32 cellular contexts compared by ENCODE assay signal in genomic region chr19:35388277-35389054, GRCh38. TPM values are rescaled to one million over a fixed set of nuclear protein-coding genes. Genes with fewer than 3 reads are reported as not detected.
DNase-seq lines count a peak whose midpoint lies in the region; ATAC-seq and TF ChIP-seq lines count a peak whose summit lies in the region.
"Had no signal": no experiment of that assay in that cellular context is flagged by ENCODE, and none has a peak within 500 bp of the region (broad histone marks: within the 10 kb centered on the region; RNA-seq: fewer than 3 reads in every experiment).

No MANE protein-coding gene starts in this region.

- no peaks in the 10 kb centered on the region for H3K27me3 ChIP-seq in vagina
- H3K27me3 ChIP-seq: right atrium auricular region had no signal

- H3K36me3 ChIP-seq in vagina, result no peaks in the 10 kb centered on the region
- H3K36me3 ChIP-seq: gastroesophageal sphincter, right atrium auricular region had no signal

- peaks cover 5% of the 10 kb centered on the region for H3K36me3 Mint-ChIP-seq in activated naive CD8-positive, alpha-beta T cell treated with anti-CD3 and anti-CD28 coated beads, Interleukin-2, amount 10 ng/mL, durations not matched to agents 7 days and 5 days
- H3K36me3 Mint-ChIP-seq in activated naive CD8-positive, alpha-beta T cell treated with anti-CD3 and anti-CD28 coated beads, Interleukin-2, amount 50 U/mL, for 24 hours (ENCODE audit: low read depth), result peaks cover 8% of the 10 kb centered on the region
- peaks cover 8% of the 10 kb centered on the region for H3K36me3 Mint-ChIP-seq in natural killer cell
- H3K36me3 Mint-ChIP-seq: brain had no signal

- H3K4me3 ChIP-seq in vagina, result no peak overlapping the region
- H3K4me3 ChIP-seq: dorsolateral prefrontal cortex, gastroesophageal sphincter, lung, right atrium auricular region had no signal

- no peak overlapping the region for H3K4me3 Mint-ChIP-seq in activated naive CD8-positive, alpha-beta T cell treated with anti-CD3 and anti-CD28 coated beads, Interleukin-2, amount 10 ng/mL, durations not matched to agents 7 days and 5 days
- no peak overlapping the region for H3K4me3 Mint-ChIP-seq in activated naive CD8-positive, alpha-beta T cell treated with anti-CD3 and anti-CD28 coated beads, Interleukin-2, amount 50 U/mL, for 24 hours
- H3K4me3 Mint-ChIP-seq in natural killer cell, result no peak overlapping the region
- H3K4me3 Mint-ChIP-seq: activated CD8-positive, alpha-beta T cell treated with anti-CD3 and anti-CD28 coated beads for 36 hours; activated naive CD4-positive, alpha-beta T cell treated with anti-CD3 and anti-CD28 coated beads, Interleukin-2, amount 10 ng/mL, durations not matched to agents 7 days and 5 days; activated T-helper 17 cell treated with anti-CD3 and anti-CD28 coated beads, Interleukin-2, amount 50 U/mL, for 72 hours; brain; CD14-positive monocyte; natural killer cell treated with Interleukin-12 subunit alpha and Interleukin-12 subunit beta and Interleukin-15 and Interleukin-18, amount 100 ng/mL, for 72 hours had no signal

- no peaks in the 10 kb centered on the region for H3K4me1 Mint-ChIP-seq in activated naive CD8-positive, alpha-beta T cell treated with anti-CD3 and anti-CD28 coated beads, Interleukin-2, amount 10 ng/mL, durations not matched to agents 7 days and 5 days
- peaks cover 6% of the 10 kb centered on the region for H3K4me1 Mint-ChIP-seq in activated naive CD8-positive, alpha-beta T cell treated with anti-CD3 and anti-CD28 coated beads, Interleukin-2, amount 50 U/mL, for 24 hours
- peaks cover 0 to 13% of the 10 kb centered on the region in 2 donors for H3K4me1 Mint-ChIP-seq in natural killer cell
- H3K4me1 Mint-ChIP-seq: activated naive CD4-positive, alpha-beta T cell treated with anti-CD3 and anti-CD28 coated beads, Interleukin-2, amount 10 ng/mL, durations not matched to agents 7 days and 5 days; activated T-helper 17 cell treated with anti-CD3 and anti-CD28 coated beads, Interleukin-2, amount 50 U/mL, for 72 hours; brain had no signal

- H3K4me1 ChIP-seq in vagina, result peaks cover 6% of the 10 kb centered on the region
- H3K4me1 ChIP-seq: gastroesophageal sphincter, right atrium auricular region had no signal

- no peak for DNase-seq in activated naive CD8-positive, alpha-beta T cell treated with anti-CD3 and anti-CD28 coated beads, Interleukin-2, amount 10 ng/mL, durations not matched to agents 7 days and 5 days
- DNase-seq in activated naive CD8-positive, alpha-beta T cell treated with anti-CD3 and anti-CD28 coated beads, Interleukin-2, amount 50 U/mL, for 24 hours, result no peak
- DNase-seq in erythroblast (lab: John Stamatoyannopoulos, UW), result peak; percentile 64 to 73
- DNase-seq in vagina (ENCODE audit: extremely low spot score in 2 of 2), result peak; percentile 13 to 52
- no peak for DNase-seq in natural killer cell
- DNase-seq in DMS53 treated with DMSO at 0.1 percent for 48 hours (lab: John Stamatoyannopoulos, UW; ENCODE audit: unreplicated experiment), result no peak
- DNase-seq: activated CD4-positive, alpha-beta T cell treated with anti-CD3 and anti-CD28 coated beads for 1 hour; activated CD8-positive, alpha-beta T cell treated with anti-CD3 and anti-CD28 coated beads for 36 hours; activated naive CD4-positive, alpha-beta T cell treated with anti-CD3 and anti-CD28 coated beads, Interleukin-2, amount 10 ng/mL, durations not matched to agents 7 days and 5 days; amniotic stem cell; DND-41; dorsolateral prefrontal cortex; HCEC 1CT; hippocampal formation; NCI-H146; NCI-H748 treated with DMSO at 0.1 percent for 48 hours; SHP77 treated with DMSO at 0.1 percent for 48 hours; stimulated activated CD4-positive, alpha-beta T cell treated with anti-CD3 and anti-CD28 coated beads, Interleukin-1b, Interleukin-23, amount 100 ng/mL, for 48 hours; stimulated activated naive CD4-positive, alpha-beta T cell treated with Interleukin-2 at 50 U/mL for 16 hours had no signal

- no peak for TF ChIP-seq CTCF in vagina (IDR thresholded peaks at IDR 0.05)
- no peak for TF ChIP-seq CTCF in natural killer cell (IDR thresholded peaks at IDR 0.05)

- H3K27ac ChIP-seq in vagina, result no peak overlapping the region
- H3K27ac ChIP-seq: gastroesophageal sphincter, right atrium auricular region had no signal

- no peaks in the 10 kb centered on the region for H3K9me3 ChIP-seq in vagina
- H3K9me3 ChIP-seq: gastroesophageal sphincter had no signal

- peaks cover 9% of the 10 kb centered on the region for H3K27me3 Mint-ChIP-seq in activated naive CD8-positive, alpha-beta T cell treated with anti-CD3 and anti-CD28 coated beads, Interleukin-2, amount 10 ng/mL, durations not matched to agents 7 days and 5 days
- peaks cover 2% of the 10 kb centered on the region for H3K27me3 Mint-ChIP-seq in activated naive CD8-positive, alpha-beta T cell treated with anti-CD3 and anti-CD28 coated beads, Interleukin-2, amount 50 U/mL, for 24 hours
- H3K27me3 Mint-ChIP-seq in natural killer cell (ENCODE audit: low read depth in 2 of 2), result peaks cover 0 to 8% of the 10 kb centered on the region in 2 donors
- H3K27me3 Mint-ChIP-seq: activated CD8-positive, alpha-beta T cell treated with anti-CD3 and anti-CD28 coated beads for 36 hours had no signal

- peaks cover 4% of the 10 kb centered on the region for H3K9me3 Mint-ChIP-seq in activated naive CD8-positive, alpha-beta T cell treated with anti-CD3 and anti-CD28 coated beads, Interleukin-2, amount 10 ng/mL, durations not matched to agents 7 days and 5 days
- H3K9me3 Mint-ChIP-seq in activated naive CD8-positive, alpha-beta T cell treated with anti-CD3 and anti-CD28 coated beads, Interleukin-2, amount 50 U/mL, for 24 hours, result peaks cover 12% of the 10 kb centered on the region
- peaks cover 3% of the 10 kb centered on the region in 2 donors for H3K9me3 Mint-ChIP-seq in natural killer cell

- intact Hi-C loops in vagina (cut with DNase I), result no loop called here
- intact Hi-C loops in natural killer cell (cut with micrococcal nuclease), result no loop called here

- no peak for ATAC-seq in activated naive CD8-positive, alpha-beta T cell treated with anti-CD3 and anti-CD28 coated beads, Interleukin-2, amount 10 ng/mL, durations not matched to agents 7 days and 5 days (ENCODE audit: low read depth)
- ATAC-seq in activated naive CD8-positive, alpha-beta T cell treated with anti-CD3 and anti-CD28 coated beads, Interleukin-2, amount 50 U/mL, for 24 hours, result no peak
- ATAC-seq in natural killer cell, result no peak
- ATAC-seq: activated CD8-positive, alpha-beta T cell treated with anti-CD3 and anti-CD28 coated beads for 36 hours; activated T-helper 17 cell treated with anti-CD3 and anti-CD28 coated beads, Interleukin-2, amount 50 U/mL, for 72 hours; gastroesophageal sphincter; natural killer cell treated with Interleukin-12 subunit alpha and Interleukin-12 subunit beta and Interleukin-15 and Interleukin-18, amount 100 ng/mL, for 72 hours had no signal

- H3K27ac Mint-ChIP-seq in activated naive CD8-positive, alpha-beta T cell treated with anti-CD3 and anti-CD28 coated beads, Interleukin-2, amount 10 ng/mL, durations not matched to agents 7 days and 5 days, result peak overlapping the region; percentile 15
- H3K27ac Mint-ChIP-seq in activated naive CD8-positive, alpha-beta T cell treated with anti-CD3 and anti-CD28 coated beads, Interleukin-2, amount 50 U/mL, for 24 hours, result no peak overlapping the region
- no peak overlapping the region for H3K27ac Mint-ChIP-seq in natural killer cell
- H3K27ac Mint-ChIP-seq: activated CD8-positive, alpha-beta T cell treated with anti-CD3 and anti-CD28 coated beads for 36 hours; activated naive CD4-positive, alpha-beta T cell treated with anti-CD3 and anti-CD28 coated beads, Interleukin-2, amount 10 ng/mL, durations not matched to agents 7 days and 5 days; activated T-helper 17 cell treated with anti-CD3 and anti-CD28 coated beads, Interleukin-2, amount 50 U/mL, for 72 hours; brain; CD14-positive monocyte; natural killer cell treated with Interleukin-12 subunit alpha and Interleukin-12 subunit beta and Interleukin-15 and Interleukin-18, amount 100 ng/mL, for 72 hours had no signal

- POLR2A ChIA-PET in activated naive CD8-positive, alpha-beta T cell treated with anti-CD3 and anti-CD28 coated beads, Interleukin-2, amount 10 ng/mL, durations not matched to agents 7 days and 5 days (lab: Charles Lee), result no interaction called here

- no peak for TF ChIP-seq POLR2A in erythroblast (IDR thresholded peaks at IDR 0.05; ENCODE audit: low read length)
- no peak for TF ChIP-seq POLR2A in vagina (IDR thresholded peaks at IDR 0.05)

RNA-seq across cellular contexts. Expression of gene GPR42, which starts 17.6 kb away (rescaled TPM):
- not detected for total RNA-seq in activated naive CD8-positive, alpha-beta T cell treated with anti-CD3 and anti-CD28 coated beads, Interleukin-2, amount 10 ng/mL, durations not matched to agents 7 days and 5 days
- total RNA-seq in vagina (not detected), natural killer cell (1 to 10 TPM in 1 of 3 donors, under 1 TPM in 1, not detected in 1; 0.19 to 1.5 TPM)
- total RNA-seq: A172; fibroblast of lung; gastroesophageal sphincter; right atrium auricular region; T-helper 2 cell treated with Interferon-gamma antibody and Interleukin-4, amounts not matched to agents 100 ng/mL and 5 ng/mL, for 36 hours; temporal lobe; urinary bladder had no signal

RNA-seq across cellular contexts. Expression of gene FFAR3, which starts 30.2 kb away (rescaled TPM):
- total RNA-seq in activated naive CD8-positive, alpha-beta T cell treated with anti-CD3 and anti-CD28 coated beads, Interleukin-2, amount 10 ng/mL, durations not matched to agents 7 days and 5 days, result not detected
- not detected for total RNA-seq in vagina
- total RNA-seq in natural killer cell, result 1 to 10 TPM in 1 of 3 donors, under 1 TPM in 1, not detected in 1; 0.92 to 2.7 TPM
- total RNA-seq: A172; fibroblast of lung; right atrium auricular region; T-helper 2 cell treated with Interferon-gamma antibody and Interleukin-4, amounts not matched to agents 100 ng/mL and 5 ng/mL, for 36 hours had no signal

RNA-seq across cellular contexts. Expression of gene FFAR1, which starts 40.8 kb away (rescaled TPM):
- total RNA-seq in activated naive CD8-positive, alpha-beta T cell treated with anti-CD3 and anti-CD28 coated beads, Interleukin-2, amount 10 ng/mL, durations not matched to agents 7 days and 5 days, result not detected
- not detected for total RNA-seq in vagina
- total RNA-seq in natural killer cell, result under 1 TPM in 2 of 3 donors, not detected in 1; 0.30 to 0.47 TPM
- total RNA-seq: A172; activated CD8-positive, alpha-beta T cell treated with anti-CD3 and anti-CD28 coated beads for 36 hours; fibroblast of lung; gastroesophageal sphincter; omental fat pad; right atrium auricular region; T-helper 2 cell treated with Interferon-gamma antibody and Interleukin-4, amounts not matched to agents 100 ng/mL and 5 ng/mL, for 36 hours; temporal lobe; urinary bladder had no signal

RNA-seq across cellular contexts. Expression of gene CD22, which starts 59.5 kb away (rescaled TPM):
- 1 to 10 TPM; 1.7 to 1.8 TPM for total RNA-seq in activated naive CD8-positive, alpha-beta T cell treated with anti-CD3 and anti-CD28 coated beads, Interleukin-2, amount 10 ng/mL, durations not matched to agents 7 days and 5 days
- total RNA-seq in vagina (7.6 TPM), natural killer cell (1 to 10 TPM; 4.3 to 7.0 (median 6.0) TPM)
- total RNA-seq: temporal lobe had no signal

RNA-seq across cellular contexts. Expression of gene FFAR2, which starts 59.6 kb away (rescaled TPM):
- not detected for total RNA-seq in activated naive CD8-positive, alpha-beta T cell treated with anti-CD3 and anti-CD28 coated beads, Interleukin-2, amount 10 ng/mL, durations not matched to agents 7 days and 5 days
- total RNA-seq in vagina, result not detected
- 1 to 10 TPM in 2 of 3 donors, under 1 TPM in 1; 0.70 to 8.6 (median 1.6) TPM for total RNA-seq in natural killer cell
- total RNA-seq: A172; activated CD8-positive, alpha-beta T cell treated with anti-CD3 and anti-CD28 coated beads for 36 hours; activated T-helper 17 cell treated with anti-CD3 and anti-CD28 coated beads, Interleukin-2, amount 50 U/mL, for 72 hours; fibroblast of lung; natural killer cell treated with Interleukin-12 subunit alpha and Interleukin-12 subunit beta and Interleukin-15 and Interleukin-18, amount 100 ng/mL, for 72 hours; T-helper 2 cell treated with Interferon-gamma antibody and Interleukin-4, amounts not matched to agents 100 ng/mL and 5 ng/mL, for 36 hours; temporal lobe had no signal

Comparison
In these comparisons a context has a peak if more than half of its experiments do, and no peak if none do; other contexts are left out.
1. DNase-seq: peak in erythroblast (2 of 2) and vagina (2 of 2); none in activated naive CD8-positive, alpha-beta T cell treated with anti-CD3 and anti-CD28 coated beads, Interleukin-2, amount 10 ng/mL, durations not matched to agents 7 days and 5 days (single experiment), activated naive CD8-positive, alpha-beta T cell treated with anti-CD3 and anti-CD28 coated beads, Interleukin-2, amount 50 U/mL, for 24 hours (single experiment), natural killer cell (single experiment) and DMS53 treated with DMSO at 0.1 percent for 48 hours (single experiment).